ENCODE assay signal across 18 cellular contexts in the genomic region with DNA sequence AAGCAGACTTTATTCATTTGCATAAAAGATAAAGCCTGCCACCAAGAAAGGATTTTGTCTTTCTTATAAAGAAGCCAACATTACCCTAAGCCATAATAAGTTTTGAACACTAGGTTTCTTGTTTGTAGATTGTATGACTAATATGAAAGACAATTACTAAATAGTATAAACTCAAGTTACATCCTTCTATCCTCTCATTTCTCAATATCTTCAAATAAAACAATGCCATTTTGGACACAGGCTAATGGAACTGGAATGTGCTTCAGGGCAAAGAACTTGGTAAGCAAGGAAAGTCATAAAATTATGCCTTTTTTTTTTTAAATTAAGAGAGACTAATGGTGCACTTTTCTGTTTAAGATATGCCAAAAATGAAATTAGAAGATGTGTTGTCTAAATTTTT.
A peak's percentile ranks its signal among the peaks of the same experiment; 100 is the strongest.
DNase-seq lines count a peak whose midpoint lies in the region; ATAC-seq and TF ChIP-seq lines count a peak whose summit lies in the region.
"Had no signal": no experiment of that assay in that cellular context is flagged by ENCODE, and none has a peak within 500 bp of the region (broad histone marks: within the 10 kb centered on the region; RNA-seq: fewer than 3 reads in every experiment).

No MANE protein-coding gene starts in this region.

- no peak overlapping the region for H2AK5ac ChIP-seq in mesenchymal stem cell (ENCODE audit: low read length, severe bottlenecking)

- CTCF ChIA-PET in CD8-positive, alpha-beta T cell (lab: Charles Lee), result no interaction called here

- no peak overlapping the region for H3K27ac ChIP-seq in mesenchymal stem cell (ENCODE audit: low read length, poor library complexity, severe bottlenecking)
- H3K27ac ChIP-seq in CD8-positive, alpha-beta T cell (ENCODE audit: low read depth, low read length), result no peak overlapping the region
- H3K27ac ChIP-seq: gastroesophageal sphincter, SK-N-MC had no signal

- H3K18ac ChIP-seq in mesenchymal stem cell (ENCODE audit: low read depth in 1 of 2, low read length in 2 of 2), result no peak overlapping the region

- H3K27ac Mint-ChIP-seq in CD8-positive, alpha-beta T cell, result no peak overlapping the region
- H3K27ac Mint-ChIP-seq: activated CD8-positive, alpha-beta T cell treated with anti-CD3 and anti-CD28 coated beads for 36 hours had no signal

- no peak overlapping the region for H3K14ac ChIP-seq in mesenchymal stem cell (ENCODE audit: low read length in 2 of 2)

- H3K4me3 ChIP-seq in cardiac fibroblast (replicated peaks in 1 of 2; ENCODE audit: low read depth in 2 of 2, low read length in 2 of 2), result no peak overlapping the region
- H3K4me3 ChIP-seq in mesenchymal stem cell (ENCODE audit: insufficient read depth in 1 of 2, low read depth in 1 of 2, low read length in 2 of 2), result no peak overlapping the region
- no peak overlapping the region for H3K4me3 ChIP-seq in CD8-positive, alpha-beta T cell (ENCODE audit: low read depth, low read length)
- H3K4me3 ChIP-seq: gastroesophageal sphincter, GM12878, mucosa of descending colon, SK-N-MC had no signal

- peak; percentile 3 for TF ChIP-seq CTCF in cardiac fibroblast (IDR thresholded peaks at IDR 0.05; ENCODE audit: low read depth, low read length)
- TF ChIP-seq CTCF in CD8-positive, alpha-beta T cell (IDR thresholded peaks at IDR 0.05), result no peak

- H3K4me3 Mint-ChIP-seq in CD8-positive, alpha-beta T cell, result no peak overlapping the region
- H3K4me3 Mint-ChIP-seq: activated CD8-positive, alpha-beta T cell treated with anti-CD3 and anti-CD28 coated beads for 36 hours had no signal

- H3K9me3 ChIP-seq in mesenchymal stem cell (ENCODE audit: control insufficient read depth, low read length), result no peaks in the 10 kb centered on the region
- no peaks in the 10 kb centered on the region for H3K9me3 ChIP-seq in CD8-positive, alpha-beta T cell (ENCODE audit: low read length)
- H3K9me3 ChIP-seq: gastroesophageal sphincter, mucosa of descending colon had no signal

- H3K27me3 ChIP-seq in mesenchymal stem cell (ENCODE audit: control insufficient read depth in 1 of 2, insufficient read depth in 1 of 2, low read length in 2 of 2), result no peaks in the 10 kb centered on the region
- H3K27me3 ChIP-seq in CD8-positive, alpha-beta T cell (ENCODE audit: insufficient read depth, low read length), result no peaks in the 10 kb centered on the region
- H3K27me3 ChIP-seq: gastroesophageal sphincter had no signal

- ATAC-seq in CD8-positive, alpha-beta T cell, result no peak
- ATAC-seq: activated CD8-positive, alpha-beta T cell treated with anti-CD3 and anti-CD28 coated beads for 36 hours; gastroesophageal sphincter; GM12878; mucosa of descending colon had no signal

- H4K8ac ChIP-seq in mesenchymal stem cell (ENCODE audit: low read length), result no peak overlapping the region

- no peaks in the 10 kb centered on the region for H3K27me3 Mint-ChIP-seq in CD8-positive, alpha-beta T cell (ENCODE audit: low read depth)
- H3K27me3 Mint-ChIP-seq: activated CD8-positive, alpha-beta T cell treated with anti-CD3 and anti-CD28 coated beads for 36 hours had no signal

- POLR2A ChIA-PET in CD8-positive, alpha-beta T cell (lab: Charles Lee), result no interaction called here

- no peak overlapping the region for H2AFZ ChIP-seq in mesenchymal stem cell (ENCODE audit: low read depth, low read length)

- no peaks in the 10 kb centered on the region for H3K4me1 ChIP-seq in mesenchymal stem cell (ENCODE audit: control insufficient read depth, insufficient read depth, low read depth, low read length)
- no peaks in the 10 kb centered on the region for H3K4me1 ChIP-seq in CD8-positive, alpha-beta T cell (ENCODE audit: insufficient read depth, low read length)
- H3K4me1 ChIP-seq: gastroesophageal sphincter had no signal

- no peaks in the 10 kb centered on the region for H3K36me3 ChIP-seq in mesenchymal stem cell (ENCODE audit: control insufficient read depth in 1 of 2, insufficient read depth in 2 of 2, low read depth in 1 of 2, low read length in 2 of 2)
- no peaks in the 10 kb centered on the region for H3K36me3 ChIP-seq in CD8-positive, alpha-beta T cell (ENCODE audit: insufficient read depth, low read length)
- H3K36me3 ChIP-seq: gastroesophageal sphincter had no signal

- no peak overlapping the region for H2BK15ac ChIP-seq in mesenchymal stem cell (ENCODE audit: low read depth, poor library complexity, severe bottlenecking)

- DNase-seq in COLO829 (ENCODE audit: low spot score) (peak; percentile 42), LoVo (ENCODE audit: low spot score) (peak; percentile 44), cardiac fibroblast (ENCODE audit: low read depth in 2 of 2) (peak; percentile 52 to 85), mesenchymal stem cell (peak; percentile 22), posterior cingulate gyrus (no peak), KG1 (lab: John Stamatoyannopoulos, UW) (no peak), NCI-H748 treated with DMSO at 0.1 percent for 48 hours (lab: John Stamatoyannopoulos, UW) (no peak)
- no peak for DNase-seq in CD8-positive, alpha-beta T cell
- DNase-seq: activated CD8-positive, alpha-beta T cell treated with anti-CD3 and anti-CD28 coated beads for 36 hours; amygdala; C1 segment of cervical spinal cord; cortex of kidney; DMS79; mucosa of descending colon; NK-92 treated with Interleukin-12 subunit alpha and Interleukin-12 subunit beta, amount 100 ng/mL, for 24 hours had no signal

- peaks cover 4% of the 10 kb centered on the region for H3K9me3 Mint-ChIP-seq in CD8-positive, alpha-beta T cell
- H3K9me3 Mint-ChIP-seq: activated CD8-positive, alpha-beta T cell treated with anti-CD3 and anti-CD28 coated beads for 36 hours had no signal

- no peak overlapping the region for H2BK120ac ChIP-seq in mesenchymal stem cell (ENCODE audit: low read depth, low read length)

- no peaks in the 10 kb centered on the region for H3K4me1 Mint-ChIP-seq in CD8-positive, alpha-beta T cell (ENCODE audit: low read depth)

- intact Hi-C loops in posterior cingulate gyrus (cut with DNase I), result no loop called here
- intact Hi-C loops in CD8-positive, alpha-beta T cell (cut with DNase I, micrococcal nuclease), result no loop called here

- no peak overlapping the region for H3K4ac ChIP-seq in mesenchymal stem cell (ENCODE audit: low read depth in 1 of 2, low read length in 2 of 2)

- H4K91ac ChIP-seq in mesenchymal stem cell (ENCODE audit: low read length), result no peak overlapping the region

- H3K4me2 ChIP-seq in mesenchymal stem cell (ENCODE audit: low read length, poor library complexity, severe bottlenecking), result no peak overlapping the region

- H3K9ac ChIP-seq in mesenchymal stem cell (ENCODE audit: low read length), result peak overlapping the region; percentile 23

- H2BK5ac ChIP-seq in mesenchymal stem cell (ENCODE audit: low read depth, low read length, poor library complexity, severe bottlenecking), result no peak overlapping the region

- no peaks in the 10 kb centered on the region for H3K36me3 Mint-ChIP-seq in CD8-positive, alpha-beta T cell

- H3K79me1 ChIP-seq in mesenchymal stem cell (replicated peaks; ENCODE audit: low read length, poor library complexity, severe bottlenecking), result no peaks in the 10 kb centered on the region

- H2BK12ac ChIP-seq in mesenchymal stem cell (ENCODE audit: low read length in 2 of 2), result no peak overlapping the region

- no peak overlapping the region for H3K23ac ChIP-seq in mesenchymal stem cell (ENCODE audit: low read length in 2 of 2)

Comparison
In these comparisons a context has a peak if more than half of its experiments do, and no peak if none do; other contexts are left out.
1. DNase-seq: peak in COLO829 (single experiment), LoVo (single experiment), cardiac fibroblast (2 of 2) and mesenchymal stem cell (single experiment); none in posterior cingulate gyrus (0 of 10), KG1 (single experiment), CD8-positive, alpha-beta T cell (0 of 7) and NCI-H748 treated with DMSO at 0.1 percent for 48 hours (single experiment).